ENCODE assay signal across 12 cellular contexts in the genomic region with DNA sequence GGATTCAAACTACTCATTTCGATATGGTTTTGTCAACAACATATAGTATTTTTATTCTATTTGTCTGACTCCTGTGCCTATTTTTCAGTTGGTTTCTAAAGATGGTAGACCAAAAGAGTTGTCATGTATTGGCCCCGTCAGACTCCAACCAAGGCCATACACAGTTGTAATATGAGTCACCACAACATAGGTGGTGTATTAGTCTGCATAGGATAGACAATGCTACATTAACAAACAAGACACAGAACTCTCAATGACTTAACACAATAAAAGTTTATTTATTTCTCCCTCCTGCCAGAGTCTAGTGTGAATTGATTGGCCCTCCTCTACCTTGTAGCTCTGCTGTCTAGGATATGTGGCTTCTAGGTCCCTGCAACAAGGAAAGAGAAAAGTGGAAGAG. TPM values are rescaled to one million over a fixed set of nuclear protein-coding genes. Genes with fewer than 3 reads are reported as not detected.
"Had no signal": no experiment of that assay in that cellular context is flagged by ENCODE, and none has a peak within 500 bp of the region (broad histone marks: within the 10 kb centered on the region; RNA-seq: fewer than 3 reads in every experiment).

No MANE protein-coding gene starts in this region.

- FAIRE-seq: H1, H54 had no signal

- H2AFZ ChIP-seq: GM23248, GM23338 had no signal

- H3K4me3 Mint-ChIP-seq: GM23338, H9, HFFc6 had no signal

- H3K9me3 Mint-ChIP-seq: GM23338, H9, HFFc6 had no signal

- H3K27ac Mint-ChIP-seq: GM23338, H9, HFFc6 had no signal

- ATAC-seq: GM23338, HCT116 had no signal

- H3K4me2 ChIP-seq: GM23338 had no signal

- H3K4me3 ChIP-seq: GM23248, GM23338, HAP-1 had no signal

- H3K36me3 ChIP-seq: HAP-1 had no signal

- H3K27ac ChIP-seq: GM23248 had no signal

- H3K9me3 ChIP-seq: HAP-1 had no signal

- H3K4me1 ChIP-seq: HAP-1 had no signal

- DNase-seq: GM23248, GOT3, H7, H9, HCEC 1CT, HFFc6 had no signal

- H3K9ac ChIP-seq: GM23248 had no signal

RNA-seq across cellular contexts. Expression of a gene that starts 45.9 kb away (rescaled TPM):
- total RNA-seq: GM23248, GM23338, H4, H7, H9 had no signal
